In genomic region chr15:60916674-60917468, GRCh38 we compare ENCODE assay signal across 8 cellular contexts.
DNase-seq lines count a peak whose midpoint lies in the region; ATAC-seq and TF ChIP-seq lines count a peak whose summit lies in the region.

No MANE protein-coding gene starts in this region.

- H3K9me3 ChIP-seq in KOPT-K1 (ENCODE audit: insufficient read depth, low read length, poor library complexity, severe bottlenecking) (no peaks in the 10 kb centered on the region), RWPE2 (ENCODE audit: severe bottlenecking) (no peaks in the 10 kb centered on the region), subcutaneous abdominal adipose tissue (ENCODE audit: control insufficient read depth in 5 of 5, low read length in 5 of 5) (no peaks in the 10 kb centered on the region)

- H3K27me3 ChIP-seq in RWPE2 (ENCODE audit: insufficient read depth, poor library complexity, severe bottlenecking) (peaks cover 6% of the 10 kb centered on the region), foreskin keratinocyte (no peaks in the 10 kb centered on the region), subcutaneous abdominal adipose tissue (ENCODE audit: control insufficient read depth in 5 of 5, insufficient read depth in 4 of 5, low read length in 5 of 5) (no peaks in the 10 kb centered on the region)

- H3K27ac ChIP-seq in KOPT-K1 (ENCODE audit: low read depth, low read length, poor library complexity, severe bottlenecking): peak overlapping the region; percentile 43
- no peak overlapping the region for H3K27ac ChIP-seq in RWPE2 (ENCODE audit: poor library complexity, severe bottlenecking)
- H3K27ac ChIP-seq in foreskin keratinocyte: no peak overlapping the region
- peak overlapping the region; percentile 77 for H3K27ac ChIP-seq in subcutaneous abdominal adipose tissue (ENCODE audit: low read depth, low read length)

- ATAC-seq in GM21576 (IDR thresholded peaks at IDR 0.05; ENCODE audit: unreplicated experiment) (peak; percentile 77), RWPE2 (ENCODE audit: low read depth) (peak; percentile 84), foreskin keratinocyte (peak; percentile 87)

- H3K36me3 ChIP-seq in KOPT-K1 (ENCODE audit: insufficient read depth, low read length) (no peaks in the 10 kb centered on the region), RWPE2 (ENCODE audit: low read depth) (no peaks in the 10 kb centered on the region), subcutaneous abdominal adipose tissue (ENCODE audit: control insufficient read depth in 5 of 5, insufficient read depth in 5 of 5, low read length in 5 of 5) (no peaks in the 10 kb centered on the region)

- H3K4me3 ChIP-seq in RWPE2 (ENCODE audit: severe bottlenecking): no peak overlapping the region
- peak overlapping the region; percentile 15 to 56 (median 26) for H3K4me3 ChIP-seq in subcutaneous abdominal adipose tissue (ENCODE audit: low read depth in 1 of 5, low read length in 5 of 5)

- TF ChIP-seq CTCF in RWPE2 (IDR thresholded peaks at IDR 0.05; ENCODE audit: poor library complexity, severe bottlenecking) (peak; percentile 97), foreskin keratinocyte (conservative IDR thresholded peaks at IDR 0.05) (peak; percentile 85)

- peak; percentile 88 for DNase-seq in DMS53 (lab: John Stamatoyannopoulos, UW)
- DNase-seq in RWPE2 (ENCODE audit: low spot score): no peak
- peak; percentile 80 for DNase-seq in activated effector memory CD4-positive, alpha-beta T cell treated with Interleukin-2 at 50 U/mL for 16 hours
- DNase-seq in foreskin keratinocyte: peak; percentile 25 to 51
- DNase-seq in occipital lobe (lab: John Stamatoyannopoulos, UW): peak; percentile 71

- H3K4me1 ChIP-seq in RWPE2 (ENCODE audit: insufficient read depth, poor library complexity, severe bottlenecking) (no peaks in the 10 kb centered on the region), foreskin keratinocyte (peaks cover 9% of the 10 kb centered on the region), subcutaneous abdominal adipose tissue (ENCODE audit: control insufficient read depth in 5 of 5, insufficient read depth in 5 of 5, low read length in 5 of 5) (peaks cover 20 to 42% (median 34%) of the 10 kb centered on the region in 5 donors)

- peak overlapping the region in 3 of 5 donors; percentile 8 to 42 (median 16) for H3K9ac ChIP-seq in subcutaneous abdominal adipose tissue (ENCODE audit: low read length in 5 of 5)

Comparison
In these comparisons a context has a peak if more than half of its experiments do, and no peak if none do; other contexts are left out.
1. H3K27ac ChIP-seq: peak in KOPT-K1 (single experiment) and subcutaneous abdominal adipose tissue (single experiment); none in RWPE2 (single experiment) and foreskin keratinocyte (single experiment).
2. Peak in every context shown above with its lines, with median percentiles within 50 percentile points of each other: ATAC-seq.